Comparison of ENCODE assay signal across 1 cellular context in the genomic region with DNA sequence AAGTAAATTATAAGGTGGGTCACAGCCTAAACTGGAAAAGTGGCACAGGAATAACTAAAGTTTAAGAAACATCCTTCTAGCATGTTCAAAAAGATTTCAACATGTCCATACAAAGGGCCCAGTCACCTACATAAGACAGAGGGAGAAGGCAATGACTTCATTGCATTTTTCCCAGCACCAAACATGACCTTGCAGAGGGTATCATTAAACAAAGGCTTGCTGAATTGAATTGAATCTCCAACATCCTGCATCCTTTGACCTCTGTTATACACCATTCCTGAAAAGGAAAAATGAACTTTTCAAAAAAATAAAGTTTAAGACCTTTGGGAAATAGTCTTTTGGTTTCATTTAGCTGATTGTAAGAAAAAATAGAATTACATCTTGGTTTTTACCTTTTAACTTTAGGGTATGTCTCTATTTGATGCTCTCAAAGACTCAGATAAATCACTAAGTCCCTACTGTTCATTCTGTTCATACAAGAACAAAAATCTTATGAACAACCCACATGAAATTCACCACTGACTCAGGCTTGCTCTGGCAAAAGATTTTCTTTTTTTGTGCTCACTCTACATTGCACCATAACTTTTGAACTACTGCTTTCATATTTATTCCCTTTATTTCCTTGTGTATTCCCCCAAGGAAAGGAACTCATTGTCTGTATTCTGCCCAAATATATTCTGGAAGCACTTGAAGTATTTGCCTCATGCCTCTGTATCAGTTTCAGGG.
TF ChIP-seq lines count a peak whose summit lies in the region.

No MANE protein-coding gene starts in this region.

TF ChIP-seq in liver, 16 proteins besides CTCF, POLR2A, EP300 and RAD21:
- TF ChIP-seq NR2F2 (IDR thresholded peaks at IDR 0.05) (peak; percentile 69), JUND (IDR thresholded peaks at IDR 0.05) (no peak)
